In genomic region chr22:31291716-31292644, GRCh38 we compare ENCODE assay signal across 8 cellular contexts. TPM values are rescaled to one million over a fixed set of nuclear protein-coding genes. Genes with fewer than 3 reads are reported as not detected.
DNase-seq lines count a peak whose midpoint lies in the region; ATAC-seq and TF ChIP-seq lines count a peak whose summit lies in the region.

Gene PIK3IP1 (minus strand): TSS chr22:31292488. CDS start chr22:31292344, 144 bp downstream.

- no peak for ATAC-seq in GM19467 (IDR thresholded peaks at IDR 0.05; ENCODE audit: unreplicated experiment)

- no peak for TF ChIP-seq EP300 in Ishikawa (IDR thresholded peaks at IDR 0.05; ENCODE audit: borderline replicate concordance)

- TF ChIP-seq POLR2A in Peyer's patch (IDR thresholded peaks at IDR 0.05): peak; percentile 93 to 96

- H3K27ac ChIP-seq in Peyer's patch: peak within 1 kb of the TSS; percentile 93 to 100 (median 98)
- H3K27ac ChIP-seq in esophagus (ENCODE audit: low read depth in 2 of 2, low read length in 1 of 2): peak within 1 kb of the TSS; percentile 91 to 92

- DNase-seq in GM03348 (ENCODE audit: low spot score) (peak; percentile 87), Peyer's patch (peak; percentile 88 to 98 (median 95)), mucosa of gallbladder (ENCODE audit: low spot score) (peak; percentile 93)
- DNase-seq in activated T-cell treated with anti-CD3 and anti-CD28 coated beads, Interleukin-2, amount 50 U/mL, for 48 hours: peak; percentile 87 to 88
- peak; percentile 66 to 73 for DNase-seq in stimulated activated CD8-positive, alpha-beta memory T cell treated with anti-CD3 and anti-CD28 coated beads, Interleukin-2, amount 100 ng/mL, for 48 hours (ENCODE audit: low read depth in 2 of 2)

- peak; percentile 66 for TF ChIP-seq RAD21 in Ishikawa (IDR thresholded peaks at IDR 0.05; ENCODE audit: low read depth)

- WGBS in esophagus, 2 donors: 1% methylated on average over 24 of the region's 24 CpGs

- peaks cover 0 to 51% (median 23%) of the 10 kb centered on the region in 4 donors for H3K4me1 ChIP-seq in Peyer's patch
- H3K4me1 ChIP-seq in esophagus (ENCODE audit: control insufficient read depth in 2 of 2, insufficient read depth in 2 of 2, low read length in 1 of 2): peaks cover 0 to 2% of the 10 kb centered on the region in 2 donors

- H3K9me3 ChIP-seq in Peyer's patch (no peaks in the 10 kb centered on the region), esophagus (ENCODE audit: control insufficient read depth in 2 of 2, insufficient read depth in 1 of 2, low read depth in 1 of 2, low read length in 1 of 2) (no peaks in the 10 kb centered on the region)

- TF ChIP-seq CTCF in Peyer's patch (IDR thresholded peaks at IDR 0.05): peak; percentile 17 to 71 (median 60)

- H3K36me3 ChIP-seq in Peyer's patch: peaks cover 0 to 20% (median 0%) of the 10 kb centered on the region in 3 donors
- H3K36me3 ChIP-seq in esophagus (ENCODE audit: control insufficient read depth in 2 of 2, insufficient read depth in 2 of 2, low read length in 1 of 2): no peaks in the 10 kb centered on the region

- H3K4me3 ChIP-seq in Peyer's patch (peak within 1 kb of the TSS; percentile 69 to 88 (median 74)), esophagus (ENCODE audit: low read depth in 1 of 2, low read length in 2 of 2) (peak within 1 kb of the TSS; percentile 46 to 65)

- H3K27me3 ChIP-seq in Peyer's patch (no peaks in the 10 kb centered on the region), esophagus (ENCODE audit: control insufficient read depth in 1 of 2, insufficient read depth in 2 of 2, low read length in 2 of 2) (no peaks in the 10 kb centered on the region)

TF ChIP-seq in Ishikawa, 13 proteins besides CTCF, POLR2A, EP300 and RAD21:
- TF ChIP-seq ZBTB7A (IDR thresholded peaks at IDR 0.05; ENCODE audit: low read depth) (no peak), TEAD4 (IDR thresholded peaks at IDR 0.05) (no peak), NFIC (IDR thresholded peaks at IDR 0.05) (peak; percentile 74; the same call in 1 of the 2 replicates), MAX (IDR thresholded peaks at IDR 0.05) (peak; percentile 39; the same call in 1 of the 2 replicates), TCF12 (IDR thresholded peaks at IDR 0.05; ENCODE audit: low read depth) (no peak), CEBPB (IDR thresholded peaks at IDR 0.05) (no peak), TAF1 (IDR thresholded peaks at IDR 0.05; ENCODE audit: low read depth) (no peak)
TF ChIP-seq in Ishikawa: peak in this region for 2.

RNA-seq across cellular contexts. Expression of gene PIK3IP1, which starts in this region (rescaled TPM):
- total RNA-seq in Peyer's patch (10 to 100 TPM; 23.7 to 60.2 (median 30.7) TPM), mucosa of gallbladder (48.0 TPM)
- 10 to 100 TPM; 11.5 to 15.5 TPM for polyA plus RNA-seq in esophagus
